Comparison of ENCODE assay signal across 21 cellular contexts in genomic region chrX:68921937-68922456, GRCh38.
DNase-seq lines count a peak whose midpoint lies in the region; ATAC-seq and TF ChIP-seq lines count a peak whose summit lies in the region.
"Had no signal": no experiment of that assay in that cellular context is flagged by ENCODE, and none has a peak within 500 bp of the region (broad histone marks: within the 10 kb centered on the region; RNA-seq: fewer than 3 reads in every experiment).

No MANE protein-coding gene starts in this region.

- H3K27me3 ChIP-seq in Panc1 (ENCODE audit: control insufficient read depth, insufficient read depth, low read length) = no peaks in the 10 kb centered on the region
- no peaks in the 10 kb centered on the region for H3K27me3 ChIP-seq in left ventricle myocardium inferior (ENCODE audit: low read depth)
- H3K27me3 ChIP-seq in psoas muscle (ENCODE audit: insufficient read depth in 3 of 3, low read length in 2 of 3) = peaks cover 0 to 15% (median 0%) of the 10 kb centered on the region in 3 donors
- H3K27me3 ChIP-seq in colonic mucosa = no peaks in the 10 kb centered on the region
- H3K27me3 ChIP-seq: SJSA1 had no signal

- no TSS peak for BruUV-seq in Panc1 (replicated peaks; lab: Mats Ljungman, UMichigan)

- H3K9ac ChIP-seq in colonic mucosa (ENCODE audit: low read depth in 2 of 2, low read length in 2 of 2) = no peak overlapping the region

- POLR2A ChIA-PET in Panc1 (lab: Charles Lee) = no interaction called here

- WGBS in psoas muscle, 3 donors = 44 to 57% (median 49%) methylated on average over 5 to 7 of the region's 7 CpGs

- intact Hi-C loops in Panc1 (cut with micrococcal nuclease; ENCODE audit: unreplicated experiment) (no loop called here), left ventricle myocardium inferior (cut with micrococcal nuclease) (no loop called here), psoas muscle (cut with DNase I) (no loop called here), colonic mucosa (cut with DNase I) (no loop called here)

- in situ Hi-C loops in Panc1 (cut with HindIII; ENCODE audit: low pct_unique_long_range_greater_than_20kb, low sequenced_read_pairs) = no loop called here

- H3K4me3 ChIP-seq in Panc1 (ENCODE audit: low read depth in 2 of 2, low read length in 2 of 2) = no peak overlapping the region
- H3K4me3 ChIP-seq in left ventricle myocardium inferior = no peak overlapping the region
- no peak overlapping the region for H3K4me3 ChIP-seq in psoas muscle
- no peak overlapping the region for H3K4me3 ChIP-seq in colonic mucosa
- H3K4me3 ChIP-seq: HAP-1, SJSA1 had no signal

- CTCF ChIA-PET in Panc1 (lab: Charles Lee) = no interaction called here

- TF ChIP-seq CTCF in GM12872 (IDR thresholded peaks at IDR 0.05; ENCODE audit: insufficient read depth, low read depth, low read length) = peak; percentile 2; the same call in 1 of the 3 replicates
- no peak for TF ChIP-seq CTCF in Panc1 (IDR thresholded peaks at IDR 0.05)
- TF ChIP-seq CTCF in left ventricle myocardium inferior (IDR thresholded peaks at IDR 0.05; ENCODE audit: borderline replicate concordance) = peak; percentile 16
- TF ChIP-seq CTCF in psoas muscle (IDR thresholded peaks at IDR 0.05) = no peak
- no peak for TF ChIP-seq CTCF in colonic mucosa (IDR thresholded peaks at IDR 0.05)

- H3K36me3 ChIP-seq in Panc1 (ENCODE audit: control insufficient read depth, insufficient read depth, low read length) (no peaks in the 10 kb centered on the region), left ventricle myocardium inferior (no peaks in the 10 kb centered on the region), psoas muscle (ENCODE audit: insufficient read depth in 1 of 2, low read depth in 1 of 2) (no peaks in the 10 kb centered on the region), colonic mucosa (no peaks in the 10 kb centered on the region)
- H3K36me3 ChIP-seq: HAP-1, SJSA1 had no signal

- H3K9me3 ChIP-seq in Panc1 (ENCODE audit: control insufficient read depth, insufficient read depth, low read depth, low read length) (no peaks in the 10 kb centered on the region), left ventricle myocardium inferior (replicated peaks) (no peaks in the 10 kb centered on the region), psoas muscle (no peaks in the 10 kb centered on the region), colonic mucosa (no peaks in the 10 kb centered on the region)
- H3K9me3 ChIP-seq: Caco-2, HAP-1, SJSA1 had no signal

- H3K27ac ChIP-seq in Panc1 (ENCODE audit: low read length) (no peak overlapping the region), left ventricle myocardium inferior (replicated peaks) (no peak overlapping the region), psoas muscle (no peak overlapping the region), colonic mucosa (no peak overlapping the region)
- H3K27ac ChIP-seq: RWPE1, SJSA1 had no signal

- DNase-seq in Panc1 (ENCODE audit: low read depth, low spot score) = no peak
- no peak for DNase-seq in left ventricle myocardium inferior
- DNase-seq in psoas muscle = no peak
- DNase-seq in colonic mucosa = no peak
- DNase-seq: Caco-2; CD4-positive, CD25-positive, alpha-beta regulatory T cell; DMS153; KG1; NCI-H1436; NCI-H2029; NCI-H2171; NCI-H446; NCI-H69; NK-92 treated with Interleukin-12 subunit alpha and Interleukin-12 subunit beta, amount 100 ng/mL, for 24 hours; OCI-M1 had no signal

- 0 out of 2 replicates have a peak, but pooled peaks have one; percentile 38 for ATAC-seq in Panc1
- ATAC-seq in psoas muscle = peak in 3 of 4 donors; percentile 54 to 74 (median 66)
- no peak for ATAC-seq in HG02642 (IDR thresholded peaks at IDR 0.05; ENCODE audit: poor library complexity, unreplicated experiment)
- ATAC-seq in HG03469 (IDR thresholded peaks at IDR 0.05; ENCODE audit: unreplicated experiment) = no peak

- H3K4me1 ChIP-seq in Panc1 (ENCODE audit: control insufficient read depth, insufficient read depth, low read length) (no peaks in the 10 kb centered on the region), left ventricle myocardium inferior (peaks cover 7% of the 10 kb centered on the region), psoas muscle (no peaks in the 10 kb centered on the region), colonic mucosa (no peaks in the 10 kb centered on the region)
- H3K4me1 ChIP-seq: Caco-2, HAP-1, SJSA1 had no signal

Comparison
In these comparisons a context has a peak if more than half of its experiments do, and no peak if none do; other contexts are left out.
1. CTCF ChIP-seq: peak in GM12872 (single experiment) and left ventricle myocardium inferior (single experiment); none in Panc1 (single experiment), psoas muscle (single experiment) and colonic mucosa (single experiment).
2. ATAC-seq: peak in Panc1 (single experiment) and psoas muscle (3 of 4); none in HG02642 (single experiment) and HG03469 (single experiment).